18 cellular contexts compared by ENCODE assay signal in the genomic region with DNA sequence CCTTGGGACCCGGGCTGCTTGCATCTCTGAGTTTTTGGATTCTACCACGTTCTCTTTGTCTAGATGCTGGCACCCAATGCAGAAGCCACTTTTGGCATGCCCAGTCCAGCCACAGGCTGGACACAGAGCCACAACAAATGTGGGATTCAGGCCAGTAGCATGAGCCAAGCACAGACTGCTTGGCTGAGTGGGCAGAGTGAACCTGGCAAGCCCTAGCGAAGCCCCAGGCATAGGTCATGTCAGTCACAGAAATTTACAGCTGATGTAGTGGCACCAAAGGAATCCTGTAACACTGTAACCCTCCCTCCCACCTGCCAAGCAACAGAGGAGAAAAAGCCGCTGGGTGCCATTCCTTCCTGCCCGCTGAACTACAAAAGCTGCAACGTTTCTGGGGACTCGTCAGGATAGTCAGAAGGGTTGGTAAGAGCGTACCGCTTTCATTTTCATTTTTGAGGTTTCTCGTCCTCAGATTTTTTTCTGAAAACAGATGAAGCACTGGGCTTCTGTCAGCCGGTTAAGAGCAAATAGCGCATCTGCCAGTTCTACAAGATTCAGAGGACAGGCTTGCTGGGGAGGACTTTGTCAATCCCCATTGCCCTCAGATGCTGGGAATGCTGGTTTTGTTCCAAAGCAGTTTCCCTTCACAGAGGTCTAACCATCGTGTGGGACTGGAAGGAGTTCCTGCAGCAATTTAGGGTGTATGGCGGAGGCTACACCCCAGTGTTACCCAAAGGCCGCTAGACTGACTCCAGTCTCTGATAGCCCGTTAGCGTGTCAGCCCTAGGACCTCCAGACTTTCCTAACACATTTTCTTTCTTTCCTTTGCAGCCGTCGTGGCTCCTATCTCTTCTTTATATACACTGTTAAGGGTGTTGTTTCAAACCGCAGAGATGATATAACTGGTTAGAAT.
"Had no signal": no experiment of that assay in that cellular context is flagged by ENCODE, and none has a peak within 500 bp of the region (broad histone marks: within the 10 kb centered on the region; RNA-seq: fewer than 3 reads in every experiment).

No MANE protein-coding gene starts in this region.

- H3K4me1 Mint-ChIP-seq: activated naive CD4-positive, alpha-beta T cell treated with anti-CD3 and anti-CD28 coated beads, Interleukin-2, amount 50 U/mL, for 24 hours; central memory CD8-positive, alpha-beta T cell had no signal

- H3K27ac Mint-ChIP-seq: activated naive CD4-positive, alpha-beta T cell treated with anti-CD3 and anti-CD28 coated beads, Interleukin-2, amount 50 U/mL, for 24 hours; dendritic cell treated with granulocyte-macrophage colony-stimulating factor and Interleukin-4, amounts not matched to agents 40 ng/mL and 50 ng/mL, for 4 days; effector memory CD8-positive, alpha-beta T cell had no signal

- H3K4me1 ChIP-seq: body of pancreas, lower lobe of right lung, pancreas, stomach had no signal

- H3K27ac ChIP-seq: body of pancreas, lower lobe of right lung, pancreas, stomach, thoracic aorta, WERI-Rb-1 had no signal

- H3K4me3 Mint-ChIP-seq: activated naive CD4-positive, alpha-beta T cell treated with anti-CD3 and anti-CD28 coated beads, Interleukin-2, amount 50 U/mL, for 24 hours; central memory CD8-positive, alpha-beta T cell; dendritic cell treated with granulocyte-macrophage colony-stimulating factor and Interleukin-4, amounts not matched to agents 40 ng/mL and 50 ng/mL, for 4 days; effector memory CD8-positive, alpha-beta T cell had no signal

- H3K36me3 ChIP-seq: lower lobe of right lung, pancreas, stomach, thoracic aorta, WERI-Rb-1 had no signal

- H3K36me3 Mint-ChIP-seq: activated naive CD4-positive, alpha-beta T cell treated with anti-CD3 and anti-CD28 coated beads, Interleukin-2, amount 50 U/mL, for 24 hours had no signal

- H3K9me3 ChIP-seq: body of pancreas, pancreas, thoracic aorta had no signal

- H3K9me3 Mint-ChIP-seq: activated naive CD4-positive, alpha-beta T cell treated with anti-CD3 and anti-CD28 coated beads, Interleukin-2, amount 50 U/mL, for 24 hours had no signal

- FAIRE-seq: pancreas had no signal

- DNase-seq: activated CD4-positive, alpha-beta T cell treated with anti-CD3 and anti-CD28 coated beads for 4 hours; activated CD8-positive, alpha-beta memory T cell treated with anti-CD3 and anti-CD28 coated beads for 24 hours; amniotic stem cell; body of pancreas; effector memory CD8-positive, alpha-beta T cell; erythroblast; hippocampal formation; kidney glomerular epithelial cell; lower lobe of right lung; midbrain; pancreas; stimulated activated CD4-positive, alpha-beta T cell treated with anti-CD3 and anti-CD28 coated beads, Interleukin-4, amount 100 ng/mL, for 24 hours; stomach; WERI-Rb-1 had no signal

- H3K4me3 ChIP-seq: body of pancreas, lower lobe of right lung, pancreas, stomach, thoracic aorta had no signal

- H3K27me3 Mint-ChIP-seq: activated naive CD4-positive, alpha-beta T cell treated with anti-CD3 and anti-CD28 coated beads, Interleukin-2, amount 50 U/mL, for 24 hours; central memory CD8-positive, alpha-beta T cell; dendritic cell treated with granulocyte-macrophage colony-stimulating factor and Interleukin-4, amounts not matched to agents 40 ng/mL and 50 ng/mL, for 4 days; effector memory CD8-positive, alpha-beta T cell had no signal

- H3K27me3 ChIP-seq: body of pancreas, pancreas, stomach had no signal

- ATAC-seq: body of pancreas; effector memory CD8-positive, alpha-beta T cell; lower lobe of right lung; pancreas had no signal
